11 cellular contexts compared by ENCODE assay signal in the genomic region with DNA sequence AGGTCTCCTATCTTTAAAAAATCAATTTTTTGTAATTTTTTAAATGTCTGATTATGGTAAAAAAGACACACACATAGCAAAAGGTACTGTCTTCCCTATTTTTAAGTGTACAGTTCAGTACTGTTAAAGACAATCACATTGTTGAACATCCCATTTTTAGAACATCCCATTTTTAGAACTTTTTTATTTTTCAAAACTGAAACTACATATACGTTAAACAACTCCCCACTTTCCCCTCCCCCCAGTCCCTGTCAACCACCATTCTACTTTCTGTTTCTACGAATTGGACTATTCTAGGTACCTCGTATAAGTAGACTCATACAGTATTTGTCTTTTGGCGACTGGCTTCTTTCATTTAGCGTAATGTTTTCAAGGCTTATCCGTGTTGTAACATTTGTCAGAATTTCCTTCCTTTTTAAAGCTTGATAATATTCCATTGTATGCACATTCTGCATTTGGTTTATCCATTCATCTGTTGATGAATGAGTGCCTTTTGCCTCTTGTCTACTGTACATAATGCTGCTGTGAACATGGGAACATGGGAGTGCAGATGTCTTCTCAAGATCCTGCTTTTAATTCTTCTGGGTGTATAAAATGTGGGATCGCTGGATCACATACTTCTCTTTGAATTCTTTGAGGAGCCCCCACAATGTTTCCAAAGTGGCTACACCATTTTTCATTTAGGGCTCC.
DNase-seq lines count a peak whose midpoint lies in the region; ATAC-seq and TF ChIP-seq lines count a peak whose summit lies in the region.
"Had no signal": no experiment of that assay in that cellular context is flagged by ENCODE, and none has a peak within 500 bp of the region (broad histone marks: within the 10 kb centered on the region; RNA-seq: fewer than 3 reads in every experiment).

No MANE protein-coding gene starts in this region.

- no peak overlapping the region for H4K91ac ChIP-seq in mesenchymal stem cell (ENCODE audit: low read length)

- intact Hi-C loops in posterior cingulate gyrus (cut with DNase I) (no loop called here), A673 (cut with micrococcal nuclease; ENCODE audit: unreplicated experiment) (no loop called here)

- H2BK12ac ChIP-seq in mesenchymal stem cell (ENCODE audit: low read length in 2 of 2), result no peak overlapping the region

- no peak overlapping the region for H3K4me2 ChIP-seq in mesenchymal stem cell (ENCODE audit: low read length, poor library complexity, severe bottlenecking)

- H3K4me3 ChIP-seq in neutrophil (ENCODE audit: low read depth in 1 of 2, low read length in 1 of 2), result no peak overlapping the region
- no peak overlapping the region for H3K4me3 ChIP-seq in mesenchymal stem cell (ENCODE audit: insufficient read depth in 1 of 2, low read depth in 1 of 2, low read length in 2 of 2)
- no peak overlapping the region for H3K4me3 ChIP-seq in A673 (ENCODE audit: low read depth, low read length, poor library complexity, severe bottlenecking)
- H3K4me3 ChIP-seq: SK-N-MC, skin epidermis had no signal

- no peak overlapping the region for H2BK15ac ChIP-seq in mesenchymal stem cell (ENCODE audit: low read depth, poor library complexity, severe bottlenecking)

- H3K4ac ChIP-seq in mesenchymal stem cell (ENCODE audit: low read depth in 1 of 2, low read length in 2 of 2), result no peak overlapping the region

- no peak overlapping the region for H3K14ac ChIP-seq in mesenchymal stem cell (ENCODE audit: low read length in 2 of 2)

- no peak overlapping the region for H2BK5ac ChIP-seq in mesenchymal stem cell (ENCODE audit: low read depth, low read length, poor library complexity, severe bottlenecking)

- WGBS in mesenchymal stem cell, result 93% methylated on average over 7 of the region's 7 CpGs

- H2BK120ac ChIP-seq in mesenchymal stem cell (ENCODE audit: low read depth, low read length), result no peak overlapping the region

- TF ChIP-seq CTCF in neutrophil (IDR thresholded peaks at IDR 0.05), result no peak
- TF ChIP-seq CTCF in A673 (conservative IDR thresholded peaks at IDR 0.05; ENCODE audit: low read depth, low read length), result no peak

- peak overlapping the region; percentile 8 for H3K27ac ChIP-seq in neutrophil
- H3K27ac ChIP-seq in mesenchymal stem cell (ENCODE audit: low read length, poor library complexity, severe bottlenecking), result no peak overlapping the region
- H3K27ac ChIP-seq in A673 (ENCODE audit: low read depth, low read length, poor library complexity, severe bottlenecking), result no peak overlapping the region
- H3K27ac ChIP-seq: epithelial cell of prostate, SK-N-MC, skin epidermis had no signal

- no peak overlapping the region for H3K23ac ChIP-seq in mesenchymal stem cell (ENCODE audit: low read length in 2 of 2)

- H2AFZ ChIP-seq in mesenchymal stem cell (ENCODE audit: low read depth, low read length), result no peak overlapping the region

- H2AK5ac ChIP-seq in mesenchymal stem cell (ENCODE audit: low read length, severe bottlenecking), result no peak overlapping the region

- BruUV-seq in A673 (replicated peaks; lab: Mats Ljungman, UMichigan), result no TSS peak

- no peaks in the 10 kb centered on the region for H3K79me1 ChIP-seq in mesenchymal stem cell (replicated peaks; ENCODE audit: low read length, poor library complexity, severe bottlenecking)

- no peaks in the 10 kb centered on the region for H3K27me3 ChIP-seq in neutrophil
- no peaks in the 10 kb centered on the region for H3K27me3 ChIP-seq in mesenchymal stem cell (ENCODE audit: control insufficient read depth in 1 of 2, insufficient read depth in 1 of 2, low read length in 2 of 2)
- no peaks in the 10 kb centered on the region for H3K27me3 ChIP-seq in A673 (replicated peaks; ENCODE audit: insufficient read depth, low read depth, low read length, poor library complexity)

- H3K4me1 ChIP-seq in neutrophil (ENCODE audit: control insufficient read depth in 1 of 2, insufficient read depth in 1 of 2, low read depth in 1 of 2, low read length in 1 of 2), result peaks cover 5 to 8% of the 10 kb centered on the region in 2 experiments
- H3K4me1 ChIP-seq in mesenchymal stem cell (ENCODE audit: control insufficient read depth, insufficient read depth, low read depth, low read length), result no peaks in the 10 kb centered on the region
- peaks cover 3% of the 10 kb centered on the region for H3K4me1 ChIP-seq in A673 (ENCODE audit: insufficient read depth, low read length, poor library complexity, severe bottlenecking)

- POLR2A ChIA-PET in A673 (lab: Charles Lee; ENCODE audit: low non-redundant PET), result no interaction called here

- H3K18ac ChIP-seq in mesenchymal stem cell (ENCODE audit: low read depth in 1 of 2, low read length in 2 of 2), result no peak overlapping the region

- H3K36me3 ChIP-seq in neutrophil (no peaks in the 10 kb centered on the region), mesenchymal stem cell (ENCODE audit: control insufficient read depth in 1 of 2, insufficient read depth in 2 of 2, low read depth in 1 of 2, low read length in 2 of 2) (no peaks in the 10 kb centered on the region), A673 (ENCODE audit: insufficient read depth, low read length, poor library complexity, severe bottlenecking) (no peaks in the 10 kb centered on the region)

- CTCF ChIA-PET in A673 (lab: Charles Lee), result no interaction called here

- DNase-seq in T-helper 2 cell (peak in 3 of 5 experiments; percentile 10 to 86 (median 32)), mesenchymal stem cell (no peak), pons (ENCODE audit: low spot score) (no peak), posterior cingulate gyrus (no peak), A673 (ENCODE audit: low spot score) (no peak)

- peak; percentile 69 for ATAC-seq in GM18858 (IDR thresholded peaks at IDR 0.05; ENCODE audit: unreplicated experiment)
- peak; percentile 77 for ATAC-seq in HG02642 (IDR thresholded peaks at IDR 0.05; ENCODE audit: poor library complexity, unreplicated experiment)

- no peak overlapping the region for H3K9ac ChIP-seq in mesenchymal stem cell (ENCODE audit: low read length)

- H4K8ac ChIP-seq in mesenchymal stem cell (ENCODE audit: low read length), result no peak overlapping the region

- H3K9me3 ChIP-seq in neutrophil (no peaks in the 10 kb centered on the region), mesenchymal stem cell (ENCODE audit: control insufficient read depth, low read length) (no peaks in the 10 kb centered on the region), A673 (ENCODE audit: low read depth, low read length, poor library complexity, severe bottlenecking) (no peaks in the 10 kb centered on the region)

Comparison
In these comparisons a context has a peak if more than half of its experiments do, and no peak if none do; other contexts are left out.
1. DNase-seq: peak in T-helper 2 cell (3 of 5); none in mesenchymal stem cell (single experiment), pons (single experiment), posterior cingulate gyrus (0 of 10) and A673 (single experiment).